16 cellular contexts compared by ENCODE assay signal in genomic region chr14:59213368-59214315, GRCh38. TPM values are rescaled to one million over a fixed set of nuclear protein-coding genes. Genes with fewer than 3 reads are reported as not detected.
DNase-seq lines count a peak whose midpoint lies in the region; ATAC-seq and TF ChIP-seq lines count a peak whose summit lies in the region.
"Had no signal": no experiment of that assay in that cellular context is flagged by ENCODE, and none has a peak within 500 bp of the region (broad histone marks: within the 10 kb centered on the region; RNA-seq: fewer than 3 reads in every experiment).

No MANE protein-coding gene starts in this region.

- H3K79me2 ChIP-seq in fibroblast of lung (ENCODE audit: control insufficient read depth, insufficient read depth, low read length), result no peaks in the 10 kb centered on the region

- peaks cover 9% of the 10 kb centered on the region for H3K4me1 ChIP-seq in fibroblast of lung (ENCODE audit: control insufficient read depth, extremely low read depth, insufficient read depth, low read length)

- H2AFZ ChIP-seq in fibroblast of lung (ENCODE audit: low read length), result no peak overlapping the region

- H3K27ac ChIP-seq in fibroblast of lung (ENCODE audit: insufficient read depth, low read length), result no peak overlapping the region
- H3K27ac ChIP-seq: coronary artery, skin epidermis had no signal

- no peak for ATAC-seq in GM21423 (IDR thresholded peaks at IDR 0.05; ENCODE audit: unreplicated experiment)

- no peak overlapping the region for H3K9ac ChIP-seq in fibroblast of lung (ENCODE audit: insufficient read depth, low read length)

- TF ChIP-seq CTCF in fibroblast of lung (conservative IDR thresholded peaks at IDR 0.05 in 1 of 2, IDR thresholded peaks at IDR 0.05 in 1 of 2; ENCODE audit: low read depth in 1 of 2, low read length in 2 of 2), result no peak

- H4K20me1 ChIP-seq in fibroblast of lung (ENCODE audit: control insufficient read depth, extremely low read depth, insufficient read depth, low read length), result no peaks in the 10 kb centered on the region

- H3K9me3 ChIP-seq in fibroblast of lung (ENCODE audit: control insufficient read depth, insufficient read depth, low read depth, low read length), result no peaks in the 10 kb centered on the region

- H3K27me3 ChIP-seq in fibroblast of lung (ENCODE audit: control insufficient read depth, insufficient read depth, low read length), result no peaks in the 10 kb centered on the region

- no peaks in the 10 kb centered on the region for H3K36me3 ChIP-seq in fibroblast of lung (ENCODE audit: control insufficient read depth, insufficient read depth, low read length)

- peak; percentile 4 to 66 (median 52) for DNase-seq in NCI-H1417 (lab: John Stamatoyannopoulos, UW)
- no peak for DNase-seq in NCI-H1417 treated with DMSO at 0.1 percent for 48 hours (lab: John Stamatoyannopoulos, UW)
- peak; percentile 38 for DNase-seq in NCI-H345 treated with DMSO at 0.1 percent for 48 hours (lab: John Stamatoyannopoulos, UW; ENCODE audit: unreplicated experiment)
- DNase-seq in fibroblast of lung (ENCODE audit: low read depth in 2 of 2), result peak; percentile 26 to 77
- peak; percentile 33 for DNase-seq in skeletal muscle cell (ENCODE audit: low read depth)
- no peak for DNase-seq in SW 1271 (lab: John Stamatoyannopoulos, UW)
- no peak for DNase-seq in midbrain (lab: John Stamatoyannopoulos, UW)
- DNase-seq: 8988T; activated CD4-positive, alpha-beta T cell treated with anti-CD3 and anti-CD28 coated beads for 4 hours; activated effector memory CD4-positive, alpha-beta T cell treated with anti-CD3 and anti-CD28 coated beads, Interleukin-2, amount 50 U/mL, for 16 hours; DND-41; NCI-H2081 treated with DMSO at 0.1 percent for 48 hours; SIG-M5 had no signal

- H3K4me3 ChIP-seq in fibroblast of lung (replicated peaks in 1 of 4; ENCODE audit: control extremely low read depth in 1 of 4, insufficient read depth in 1 of 4, low read depth in 3 of 4, low read length in 4 of 4) (no peak overlapping the region), skeletal muscle cell (ENCODE audit: low read depth, low read length) (no peak overlapping the region)
- H3K4me3 ChIP-seq: coronary artery, skin epidermis had no signal

- H3K4me2 ChIP-seq in fibroblast of lung (ENCODE audit: extremely low read depth, insufficient read depth, low read length), result no peak overlapping the region

RNA-seq across cellular contexts. Expression of gene DAAM1, which starts 25.2 kb away (rescaled TPM):
- total RNA-seq in fibroblast of lung, result 15.5 and 16.9 TPM in 2 replicates
- polyA plus RNA-seq in fibroblast of lung, result 12.8 and 36.3 TPM in 2 replicates
- polyA plus RNA-seq in fibroblast of lung (2012), result 9.5 and 28.0 TPM in 2 replicates
- polyA minus RNA-seq in fibroblast of lung (ENCODE audit: low replicate concordance), result 4.3 and 22.6 TPM in 2 replicates

Comparison
In these comparisons a context has a peak if more than half of its experiments do, and no peak if none do; other contexts are left out.
1. DNase-seq: peak in NCI-H1417 (3 of 3), NCI-H345 treated with DMSO at 0.1 percent for 48 hours (single experiment), fibroblast of lung (2 of 2) and skeletal muscle cell (single experiment); none in NCI-H1417 treated with DMSO at 0.1 percent for 48 hours (single experiment), SW 1271 (0 of 2) and midbrain (single experiment).